In genomic region chr5:171413153-171413910, GRCh38 we compare ENCODE assay signal across 27 cellular contexts. TPM values are rescaled to one million over a fixed set of nuclear protein-coding genes. Genes with fewer than 3 reads are reported as not detected.
DNase-seq lines count a peak whose midpoint lies in the region; ATAC-seq, FAIRE-seq and TF ChIP-seq lines count a peak whose summit lies in the region.
"Had no signal": no experiment of that assay in that cellular context is flagged by ENCODE, and none has a peak within 500 bp of the region (broad histone marks: within the 10 kb centered on the region; RNA-seq: fewer than 3 reads in every experiment).

No MANE protein-coding gene starts in this region.

- H3K27me3 ChIP-seq in PC-3 (ENCODE audit: low read length) (no peaks in the 10 kb centered on the region), K562 (ENCODE audit: control insufficient read depth in 2 of 2, insufficient read depth in 2 of 2, low read length in 2 of 2) (no peaks in the 10 kb centered on the region)
- H3K27me3 ChIP-seq: colonic mucosa, heart left ventricle, transverse colon had no signal

- ATAC-seq in A549 (no peak), PC-3 (no peak), K562 (peak; percentile 52)
- ATAC-seq: esophagus mucosa, heart left ventricle had no signal

- peaks cover 24% of the 10 kb centered on the region; the same call in 2 of the 3 replicates for H3K4me1 ChIP-seq in A549
- no peaks in the 10 kb centered on the region; the same call in 1 of the 2 replicates for H3K4me1 ChIP-seq in PC-3 (ENCODE audit: insufficient read depth, low read length)
- H3K4me1 ChIP-seq in K562 (replicated peaks in 1 of 2; ENCODE audit: control insufficient read depth in 2 of 2, insufficient read depth in 2 of 2, low read length in 2 of 2) = peaks cover under 1 to 10% of the 10 kb centered on the region in 2 experiments; a peak in 2 of 5 replicates
- H3K4me1 ChIP-seq: colonic mucosa had no signal

- intact Hi-C loops in PC-3 (cut with micrococcal nuclease) = loop anchor here (2.0 to 10.0 kb wide), 2 partner anchors 15 to 631 kb away; no protein-coding TSS in a partner anchor
- intact Hi-C loops in K562 (cut with micrococcal nuclease) = no loop called here

- H3K4me2 ChIP-seq in A549 = no peak overlapping the region
- no peak overlapping the region for H3K4me2 ChIP-seq in PC-3 (ENCODE audit: low read length)
- no peak overlapping the region for H3K4me2 ChIP-seq in K562 (ENCODE audit: insufficient read depth, low read length)

- CTCF ChIA-PET in A549 (lab: Yijun Ruan, JAX) (interaction anchor here (0.6 to 1.2 kb wide), 6 partner anchors 8 to 775 kb away, joined by 3 to 4 read pairs (median 3); partner anchors contain the start of gene STK10), PC-3 (lab: Charles Lee) (no interaction called here), K562 (lab: Yijun Ruan, JAX; ENCODE audit: low intra/inter-chr PET ratio) (no interaction called here)

- no peak for TF ChIP-seq EP300 in A549 (IDR thresholded peaks at IDR 0.05)
- no peak for TF ChIP-seq EP300 in K562 (IDR thresholded peaks at IDR 0.05; ENCODE audit: low read length)

- H3K4me3 ChIP-seq in A549 = no peak overlapping the region
- no peak overlapping the region for H3K4me3 ChIP-seq in PC-3 (ENCODE audit: low read length)
- no peak overlapping the region for H3K4me3 ChIP-seq in K562
- H3K4me3 ChIP-seq: colonic mucosa, heart left ventricle, skin epidermis, transverse colon had no signal

- H3K9me3 ChIP-seq in A549 = no peaks in the 10 kb centered on the region
- H3K9me3 ChIP-seq in PC-3 (ENCODE audit: low read length) = no peaks in the 10 kb centered on the region
- no peaks in the 10 kb centered on the region for H3K9me3 ChIP-seq in K562 (replicated peaks; ENCODE audit: control insufficient read depth, insufficient read depth, low read depth, low read length)
- H3K9me3 ChIP-seq: colonic mucosa, heart left ventricle, transverse colon had no signal

- H3F3A ChIP-seq in PC-3 (ENCODE audit: low read length, unreplicated experiment) = peaks cover 45% of the 10 kb centered on the region

- POLR2A ChIA-PET in A549 (lab: Yijun Ruan, JAX) = interaction anchor here (0.6 kb wide), 1 partner anchor 20 kb away, joined by 8 read pairs; no protein-coding TSS in a partner anchor
- POLR2A ChIA-PET in PC-3 (lab: Charles Lee; ENCODE audit: unreplicated experiment) = no interaction called here
- POLR2A ChIA-PET in K562 (lab: Yijun Ruan, JAX) = interaction anchor here (0.5 to 2.0 kb wide), 5 partner anchors 9 to 27 kb away, joined by 3 to 8 read pairs (median 3); no protein-coding TSS in a partner anchor

- WGBS in A549 (ENCODE audit: missing lambda C conversion rate) = 85% methylated on average over 3 of the region's 3 CpGs
- 63% methylated on average over 3 of the region's 3 CpGs for WGBS in K562 (ENCODE audit: insufficient coverage, low coverage, missing lambda C conversion rate)

- no peak overlapping the region for H3K27ac ChIP-seq in A549
- no peak overlapping the region for H3K27ac ChIP-seq in PC-3 (ENCODE audit: low read length)
- no peak overlapping the region for H3K27ac ChIP-seq in K562 (ENCODE audit: extremely low read depth, low read depth, low read length)
- H3K27ac ChIP-seq: colonic mucosa, heart left ventricle, skin epidermis, transverse colon had no signal

- peaks cover 17% of the 10 kb centered on the region for H3K79me2 ChIP-seq in PC-3 (ENCODE audit: low read length)
- peaks cover 18% of the 10 kb centered on the region for H3K79me2 ChIP-seq in K562 (ENCODE audit: control insufficient read depth, insufficient read depth, low read length)

- TF ChIP-seq POLR2A in A549 (IDR thresholded peaks at IDR 0.05; ENCODE audit: low read length) (no peak), K562 (conservative IDR thresholded peaks at IDR 0.05) (peak; percentile 74)

- no peak overlapping the region for H2AFZ ChIP-seq in PC-3 (ENCODE audit: low read length)
- no peak overlapping the region for H2AFZ ChIP-seq in K562 (ENCODE audit: low read depth, low read length)

- no peak overlapping the region for H3K9ac ChIP-seq in PC-3 (ENCODE audit: low read length)
- H3K9ac ChIP-seq in K562 (ENCODE audit: insufficient read depth in 1 of 2, low read depth in 2 of 2, low read length in 2 of 2) = no peak overlapping the region

- TF ChIP-seq RAD21 in A549 (conservative IDR thresholded peaks at IDR 0.05 in 1 of 2, IDR thresholded peaks at IDR 0.05 in 1 of 2) (no peak), K562 (CRISPR knock-in tag; conservative IDR thresholded peaks at IDR 0.05 in 1 of 2, IDR thresholded peaks at IDR 0.05 in 1 of 2) (no peak)

- H4K20me1 ChIP-seq in PC-3 (ENCODE audit: low read length) (peaks cover 78% of the 10 kb centered on the region), K562 (replicated peaks; ENCODE audit: control insufficient read depth, insufficient read depth, low read length) (peaks cover 23% of the 10 kb centered on the region)

- H3K9me1 ChIP-seq in K562 (ENCODE audit: control insufficient read depth, insufficient read depth, low read length) = no peaks in the 10 kb centered on the region

- no peaks in the 10 kb centered on the region for H3K9me2 ChIP-seq in PC-3 (replicated peaks; ENCODE audit: low read length)

- H3K36me3 ChIP-seq in PC-3 (ENCODE audit: low read depth, low read length) = peaks cover 49% of the 10 kb centered on the region
- peaks cover 52% of the 10 kb centered on the region for H3K36me3 ChIP-seq in K562 (ENCODE audit: control insufficient read depth, insufficient read depth, low read length)
- H3K36me3 ChIP-seq: colonic mucosa had no signal

- BruUV-seq in PC-3 (replicated peaks; lab: Mats Ljungman, UMichigan) (TSS peak; percentile 2), K562 (replicated peaks; lab: Mats Ljungman, UMichigan) (TSS peak; percentile 5)

- TF ChIP-seq CTCF in A549 (IDR thresholded peaks at IDR 0.05) = no peak
- no peak for TF ChIP-seq CTCF in PC-3 (conservative IDR thresholded peaks at IDR 0.05; ENCODE audit: low read depth, low read length)
- no peak for TF ChIP-seq CTCF in K562 (IDR thresholded peaks at IDR 0.05 in 2 of 3, conservative IDR thresholded peaks at IDR 0.05 in 1 of 3; ENCODE audit: insufficient read depth in 2 of 3, low read depth in 1 of 3, low read length in 3 of 3)

- FAIRE-seq in A549 (lab: Jason Lieb, UNC) (no peak), K562 (lab: Jason Lieb, UNC) (no peak)
- FAIRE-seq: bronchial epithelial cell, D721Med had no signal

- DNase-seq in NCI-H526 (lab: John Stamatoyannopoulos, UW) (peak; percentile 8 to 15), NCI-H526 treated with DMSO at 0.1 percent for 48 hours (lab: John Stamatoyannopoulos, UW) (no peak), A549 (ENCODE audit: low read depth in 1 of 2, low spot score in 1 of 2) (no peak), PC-3 (peak; percentile 29), K562 (ENCODE audit: extremely low read depth in 1 of 4, low spot score in 3 of 4) (no peak), iPS-NIHi7 (ENCODE audit: extremely low spot score) (no peak), NCI-H226 (no peak), GDM1 (lab: John Stamatoyannopoulos, UW) (no peak)
- DNase-seq: 8988T; CD4-positive, alpha-beta T cell; colonic mucosa; effector CD8-positive, alpha-beta T cell; foreskin fibroblast; H9; heart left ventricle; NCI-H1105; NCI-H2029; NCI-H2227 treated with DMSO at 0.1 percent for 48 hours; nephron progenitor cell; Right ventricle myocardium superior; transverse colon had no signal

- in situ Hi-C loops in K562 (cut with MboI) = loop anchor here (10.0 kb wide), 1 partner anchor 621 kb away; no protein-coding TSS in a partner anchor

RNA-seq across cellular contexts. Expression of gene FGF18, which starts 6.1 kb away (rescaled TPM):
- polyA plus RNA-seq in A549 (2011; rRNA removed) (0.11 and 0.16 TPM in 2 replicates), A549 (2017; fragmentation: RNase III; extraction: RNeasy Plus Mini Kit Qiagen cat#74134 plus additional on column Dnase treatment) (0.09 to 0.34 TPM (median 0.18 TPM) in 3 replicates), K562 (2011; rRNA removed) (not detected in 2 replicates), K562 (2014; fragmentation: Illumina TruSeq; extraction: Trizol) (not detected in 2 replicates), K562 (2014; fragmentation: Nextera tagmentation; extraction: Ambion mirVana) (not detected), K562 (2014; rRNA removed) (0.11 TPM in 1 of 2 replicates, not detected in the other)
- 0.17 and 0.19 TPM in 2 replicates for polyA plus RNA-seq in A549 (2012; cell fraction: cytosol; rRNA removed)
- polyA plus RNA-seq in A549 (2012; cell fraction: nucleus; rRNA removed) = 0.41 and 0.86 TPM in 2 replicates
- polyA minus RNA-seq in A549 (2011; rRNA and poly(A)+ RNA removed) = not detected in 2 replicates
- total RNA-seq in PC-3 (2014; rRNA removed) (0.26 TPM in 1 of 2 replicates, not detected in the other), K562 (2014; rRNA removed) (0.05 TPM in 1 of 2 replicates, not detected in the other), K562 (2014; rRNA removed; fragmentation: Illumina TruSeq; extraction: Trizol) (not detected in 2 replicates), K562 (2015; rRNA removed; fragmentation: Illumina TruSeq; extraction: Trizol) (not detected in 2 replicates), K562 (2021) (0.18 TPM in 1 of 2 replicates, not detected in the other)
- total RNA-seq in K562 (2011; cell fraction: chromatin; rRNA removed; ENCODE audit: low replicate concordance) = 0.21 TPM in 1 of 2 replicates, not detected in the other
- total RNA-seq in K562 (2011; cell fraction: nucleolus; rRNA removed) = 0.17 TPM in 1 of 2 replicates, not detected in the other
- total RNA-seq in K562 (2011; cell fraction: nucleoplasm; rRNA removed) = not detected in 2 replicates
- 0.06 TPM in 1 of 2 replicates, not detected in the other for polyA plus RNA-seq in K562 (2011; cell fraction: cytosol; rRNA removed)
- 0.11 and 0.22 TPM in 2 replicates for polyA plus RNA-seq in K562 (2011; cell fraction: nucleus; rRNA removed)
- 0.04 and 0.05 TPM in 2 replicates for polyA plus RNA-seq in K562 (2012)
- polyA minus RNA-seq in K562 (2011; rRNA and poly(A)+ RNA removed) = not detected in 2 replicates
- polyA minus RNA-seq in K562 (2011; cell fraction: cytosol; rRNA and poly(A)+ RNA removed) = not detected in 2 replicates
- 0.13 and 0.22 TPM in 2 replicates for polyA minus RNA-seq in K562 (2011; cell fraction: nucleus; rRNA and poly(A)+ RNA removed)
- total RNA-seq: bronchial epithelial cell, lung microvascular endothelial cell had no signal
- polyA plus RNA-seq: IgD-negative memory B cell had no signal

RNA-seq across cellular contexts. Expression of gene NPM1, which starts 25.7 kb away (rescaled TPM):
- polyA plus RNA-seq in A549 (2011; rRNA removed) (2,566 and 3,380 TPM in 2 replicates), A549 (2017; fragmentation: RNase III; extraction: RNeasy Plus Mini Kit Qiagen cat#74134 plus additional on column Dnase treatment) (4,830 to 6,153 TPM (median 5,196 TPM) in 3 replicates), K562 (2011; rRNA removed) (2,553 and 3,164 TPM in 2 replicates), K562 (2014; fragmentation: Illumina TruSeq; extraction: Trizol) (4,182 and 5,696 TPM in 2 replicates), K562 (2014; fragmentation: Nextera tagmentation; extraction: Ambion mirVana) (1,000 to 10,000 TPM; 4,099 to 6,909 TPM), K562 (2014; rRNA removed) (2,789 and 6,654 TPM in 2 replicates)
- polyA plus RNA-seq in A549 (2012; cell fraction: cytosol; rRNA removed) = 3,631 and 5,963 TPM in 2 replicates
- 379 and 644 TPM in 2 replicates for polyA plus RNA-seq in A549 (2012; cell fraction: nucleus; rRNA removed)
- polyA minus RNA-seq in A549 (2011; rRNA and poly(A)+ RNA removed) = 928 and 1,367 TPM in 2 replicates
- total RNA-seq in PC-3 (2014; rRNA removed) (2,251 and 2,265 TPM in 2 replicates), K562 (2014; rRNA removed) (2,275 and 2,438 TPM in 2 replicates), K562 (2014; rRNA removed; fragmentation: Illumina TruSeq; extraction: Trizol) (6,105 and 6,135 TPM in 2 replicates), K562 (2015; rRNA removed; fragmentation: Illumina TruSeq; extraction: Trizol) (5,186 and 5,639 TPM in 2 replicates), K562 (2021) (2,894 and 2,951 TPM in 2 replicates)
- 380 and 708 TPM in 2 replicates for total RNA-seq in K562 (2011; cell fraction: chromatin; rRNA removed; ENCODE audit: low replicate concordance)
- total RNA-seq in K562 (2011; cell fraction: nucleolus; rRNA removed) = 320 and 388 TPM in 2 replicates
- total RNA-seq in K562 (2011; cell fraction: nucleoplasm; rRNA removed) = 349 and 479 TPM in 2 replicates
- polyA plus RNA-seq in K562 (2011; cell fraction: cytosol; rRNA removed) = 324 and 4,326 TPM in 2 replicates
- 680 and 968 TPM in 2 replicates for polyA plus RNA-seq in K562 (2011; cell fraction: nucleus; rRNA removed)
- polyA plus RNA-seq in K562 (2012) = 3,341 and 5,906 TPM in 2 replicates
- 1,992 and 2,499 TPM in 2 replicates for polyA minus RNA-seq in K562 (2011; rRNA and poly(A)+ RNA removed)
- 3,102 and 3,979 TPM in 2 replicates for polyA minus RNA-seq in K562 (2011; cell fraction: cytosol; rRNA and poly(A)+ RNA removed)
- 305 and 418 TPM in 2 replicates for polyA minus RNA-seq in K562 (2011; cell fraction: nucleus; rRNA and poly(A)+ RNA removed)

Comparison
In these comparisons a context has a peak if more than half of its experiments do, and no peak if none do; other contexts are left out.
1. DNase-seq: peak in NCI-H526 (2 of 2) and PC-3 (single experiment); none in NCI-H526 treated with DMSO at 0.1 percent for 48 hours (single experiment), A549 (0 of 2), K562 (0 of 4), iPS-NIHi7 (single experiment), NCI-H226 (single experiment) and GDM1 (single experiment).